ENCODE assay signal across 1 cellular context in the genomic region with DNA sequence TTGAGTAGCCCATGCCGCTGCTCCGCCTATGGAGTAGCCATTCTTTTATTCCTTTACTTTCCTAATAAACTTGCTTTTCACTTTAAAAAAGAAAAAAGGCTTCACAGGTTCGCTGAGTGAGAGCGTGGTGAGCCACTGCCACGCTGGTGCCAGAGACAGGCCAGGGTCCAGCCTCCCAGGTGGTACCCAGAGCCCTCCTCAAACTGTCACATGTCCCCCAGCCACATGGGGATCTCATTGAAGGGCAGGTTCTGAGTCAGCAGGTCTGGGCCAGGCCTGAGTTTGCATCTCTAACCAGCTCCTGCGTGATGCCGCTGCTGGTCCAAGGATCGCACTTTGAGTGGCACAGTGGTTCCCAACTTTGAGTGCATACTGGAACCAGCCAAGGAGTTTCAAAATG.
TF ChIP-seq lines count a peak whose summit lies in the region.

No MANE protein-coding gene starts in this region.

TF ChIP-seq in A549, 52 proteins besides CTCF, POLR2A, EP300 and RAD21 (continued from another document):
- no peak for TF ChIP-seq MAX (IDR thresholded peaks at IDR 0.05)
- no peak for TF ChIP-seq EHMT2 (IDR thresholded peaks at IDR 0.05; ENCODE audit: low read depth)
- TF ChIP-seq POLR2AphosphoS2 (conservative IDR thresholded peaks at IDR 0.05; ENCODE audit: low read length): no peak
